In the genomic region with DNA sequence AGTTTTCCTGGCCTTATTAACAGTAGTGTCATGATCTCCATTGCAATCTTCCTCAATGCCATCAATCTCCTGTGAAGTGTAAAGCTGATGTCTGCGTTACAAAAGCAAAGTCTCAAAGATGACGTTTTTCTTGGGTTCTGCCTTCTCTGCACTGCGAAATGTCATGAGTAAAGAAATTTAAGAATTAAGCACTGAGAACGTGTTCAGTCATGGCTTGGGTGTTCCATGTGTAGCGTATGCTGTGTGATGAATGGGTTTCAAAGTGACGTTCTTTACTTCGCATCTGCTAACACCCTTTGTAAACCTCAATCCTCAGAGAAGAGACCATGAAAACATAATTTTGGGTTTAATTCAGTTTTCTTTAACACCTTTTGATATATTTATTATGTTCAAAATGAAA, we compare ENCODE assay signal across 10 cellular contexts. TPM values are rescaled to one million over a fixed set of nuclear protein-coding genes. Genes with fewer than 3 reads are reported as not detected.
DNase-seq lines count a peak whose midpoint lies in the region; ATAC-seq and TF ChIP-seq lines count a peak whose summit lies in the region.
"Had no signal": no experiment of that assay in that cellular context is flagged by ENCODE, and none has a peak within 500 bp of the region (broad histone marks: within the 10 kb centered on the region; RNA-seq: fewer than 3 reads in every experiment).

No MANE protein-coding gene starts in this region.

- H3K4me1 Mint-ChIP-seq in T-helper 17 cell (peaks cover 9% of the 10 kb centered on the region), progenitor cell of endocrine pancreas (ENCODE audit: low read depth) (peaks cover 3% of the 10 kb centered on the region)

- 50 to 59% methylated on average over 7 of the region's 7 CpGs for WGBS in esophagus squamous epithelium, 2 donors

- H3K27me3 ChIP-seq in esophagus squamous epithelium: no peaks in the 10 kb centered on the region

- H3K4me3 ChIP-seq in esophagus squamous epithelium: peak overlapping the region; percentile 43 to 67 (median 62)

- H3K27me3 Mint-ChIP-seq in T-helper 17 cell: no peaks in the 10 kb centered on the region
- no peaks in the 10 kb centered on the region for H3K27me3 Mint-ChIP-seq in progenitor cell of endocrine pancreas

- intact Hi-C loops in esophagus squamous epithelium (cut with DNase I): no loop called here
- intact Hi-C loops in head of caudate nucleus (cut with DNase I): no loop called here

- H3K36me3 Mint-ChIP-seq in T-helper 17 cell (ENCODE audit: low read depth) (peaks cover 2% of the 10 kb centered on the region), progenitor cell of endocrine pancreas (ENCODE audit: insufficient read depth) (peaks cover 1% of the 10 kb centered on the region)

- in situ Hi-C loops in G401 (cut with HindIII; ENCODE audit: low sequenced_read_pairs): no loop called here

- DNase-seq in G401 (ENCODE audit: low spot score): peak; percentile 52
- no peak for DNase-seq in T-helper 17 cell
- no peak for DNase-seq in esophagus squamous epithelium (lab: John Stamatoyannopoulos, UW)
- DNase-seq in progenitor cell of endocrine pancreas (ENCODE audit: low spot score, unreplicated experiment): no peak
- DNase-seq in head of caudate nucleus: no peak
- DNase-seq: foreskin melanocyte; stimulated activated CD4-positive, alpha-beta T cell treated with anti-CD3 and anti-CD28 coated beads, Interleukin-1b, Interleukin-23, amount 100 ng/mL, for 48 hours had no signal

- H3K4me1 ChIP-seq in esophagus squamous epithelium: peaks cover 0 to 9% (median 0%) of the 10 kb centered on the region in 3 donors

- H3K27ac Mint-ChIP-seq in T-helper 17 cell: peak overlapping the region; percentile 94
- no peak overlapping the region for H3K27ac Mint-ChIP-seq in progenitor cell of endocrine pancreas

- no peak for TF ChIP-seq POLR2A in esophagus squamous epithelium (IDR thresholded peaks at IDR 0.05)

- peaks cover 0 to 49% (median 0%) of the 10 kb centered on the region in 3 donors for H3K36me3 ChIP-seq in esophagus squamous epithelium

- ATAC-seq in T-helper 17 cell (no peak), HG02870 (IDR thresholded peaks at IDR 0.05; ENCODE audit: unreplicated experiment) (no peak), HG03354 (IDR thresholded peaks at IDR 0.05; ENCODE audit: poor library complexity, severe bottlenecking, unreplicated experiment) (no peak), GM19023 (IDR thresholded peaks at IDR 0.05; ENCODE audit: unreplicated experiment) (no peak)

- H3K9me3 ChIP-seq in T-helper 17 cell (ENCODE audit: control insufficient read depth, low read length, poor library complexity, severe bottlenecking) (no peaks in the 10 kb centered on the region), esophagus squamous epithelium (no peaks in the 10 kb centered on the region)

- TF ChIP-seq CTCF in esophagus squamous epithelium (IDR thresholded peaks at IDR 0.05): no peak
- TF ChIP-seq CTCF in progenitor cell of endocrine pancreas (IDR thresholded peaks at IDR 0.05; ENCODE audit: unreplicated experiment): no peak

- no peaks in the 10 kb centered on the region for H3K9me3 Mint-ChIP-seq in progenitor cell of endocrine pancreas (ENCODE audit: low read depth)

- peak overlapping the region in 2 of 4 donors; percentile 81 to 83 for H3K27ac ChIP-seq in esophagus squamous epithelium

- peak overlapping the region; percentile 91 for H3K4me3 Mint-ChIP-seq in T-helper 17 cell
- H3K4me3 Mint-ChIP-seq in progenitor cell of endocrine pancreas (ENCODE audit: low read depth): peak overlapping the region; percentile 82

RNA-seq across cellular contexts. Expression of gene NAP1L5, which starts 1.0 kb away (rescaled TPM):
- total RNA-seq in G401 (2014; rRNA removed; shearing (Covaris generic)): 5.4 and 6.3 TPM in 2 replicates
- 1 to 10 TPM; 8.6 to 9.2 TPM for total RNA-seq in T-helper 17 cell
- total RNA-seq in esophagus squamous epithelium: 1 to 10 TPM in 3 of 4 donors, under 1 TPM in 1; 0.42 to 3.1 (median 1.8) TPM
- total RNA-seq in progenitor cell of endocrine pancreas: 3.6 and 3.9 TPM in 2 replicates
